In genomic region chr6:42043787-42044475, GRCh38 we compare ENCODE assay signal across 8 cellular contexts. TPM values are rescaled to one million over a fixed set of nuclear protein-coding genes. Genes with fewer than 3 reads are reported as not detected.
A peak's percentile ranks its signal among the peaks of the same experiment; 100 is the strongest.
DNase-seq lines count a peak whose midpoint lies in the region; ATAC-seq, FAIRE-seq and TF ChIP-seq lines count a peak whose summit lies in the region.

No MANE protein-coding gene starts in this region.

- H3K36me3 ChIP-seq in HUES6 (ENCODE audit: control insufficient read depth, insufficient read depth, low read length) (no peaks in the 10 kb centered on the region), NT2/D1 (ENCODE audit: insufficient read depth, insufficient read length, low read length) (no peaks in the 10 kb centered on the region), H1 (ENCODE audit: control insufficient read depth in 2 of 4, insufficient read depth in 4 of 4, low read length in 3 of 4) (no peaks in the 10 kb centered on the region), mucosa of descending colon (ENCODE audit: low read depth) (no peaks in the 10 kb centered on the region)

- no peaks in the 10 kb centered on the region for H3K79me1 ChIP-seq in H1 (ENCODE audit: low read depth, low read length)

- H2BK120ac ChIP-seq in H1 (replicated peaks; ENCODE audit: low read depth, low read length): no peak overlapping the region

- TF ChIP-seq CTCF in H1 (IDR thresholded peaks at IDR 0.05; ENCODE audit: control extremely low read depth in 1 of 3, insufficient read depth in 1 of 3, low read depth in 1 of 3, low read length in 3 of 3) (peak in 2 of 3 experiments; percentile 97 to 98; a peak in 3 of 4 replicates), mucosa of descending colon (IDR thresholded peaks at IDR 0.05) (peak; percentile 89)

- no peak overlapping the region for H2BK20ac ChIP-seq in H1 (ENCODE audit: low read length)

- TF ChIP-seq POLR2A in H1 (IDR thresholded peaks at IDR 0.05; ENCODE audit: control extremely low read depth in 1 of 2, low read depth in 2 of 2, low read length in 2 of 2): no peak

- peak; percentile 71 for FAIRE-seq in H1 (lab: Jason Lieb, UNC)

- peak; percentile 89 for DNase-seq in AG08396 (ENCODE audit: low spot score)
- peak; percentile 57 for DNase-seq in NT2/D1 (ENCODE audit: low read depth, low spot score)
- peak; percentile 95 for DNase-seq in activated CD8-positive, alpha-beta memory T cell treated with anti-CD3 and anti-CD28 coated beads, Interleukin-2, amount 10 ng/mL, durations not matched to agents 7 days and 5 days
- DNase-seq in H1 (ENCODE audit: low read depth in 1 of 2, low spot score in 2 of 2): peak; percentile 66 to 98
- DNase-seq in mucosa of descending colon: peak; percentile 87 to 94 (median 91)
- DNase-seq in stimulated activated CD8-positive, alpha-beta memory T cell treated with anti-CD3 and anti-CD28 coated beads, Interleukin-4, amount 100 ng/mL, for 1 hour (ENCODE audit: low read depth in 2 of 2, low spot score in 1 of 2): peak; percentile 87 to 91

- peaks cover 8% of the 10 kb centered on the region for H3K23me2 ChIP-seq in H1 (ENCODE audit: low read depth, low read length)

- H3K9me3 Mint-ChIP-seq in activated CD8-positive, alpha-beta memory T cell treated with anti-CD3 and anti-CD28 coated beads, Interleukin-2, amount 10 ng/mL, durations not matched to agents 7 days and 5 days (ENCODE audit: low read depth): no peaks in the 10 kb centered on the region

- H3K4me3 ChIP-seq in HUES6 (ENCODE audit: low read depth, low read length): 0 out of 2 replicates have a peak overlapping the region, but pooled peaks have one; percentile 9
- H3K4me3 ChIP-seq in NT2/D1 (ENCODE audit: insufficient read length, low read depth): no peak overlapping the region
- no peak overlapping the region for H3K4me3 ChIP-seq in H1 (ENCODE audit: extremely low read depth in 1 of 4, insufficient read depth in 2 of 4, low read depth in 3 of 4, low read length in 4 of 4)
- no peak overlapping the region for H3K4me3 ChIP-seq in mucosa of descending colon

- H3K27ac Mint-ChIP-seq in activated CD8-positive, alpha-beta memory T cell treated with anti-CD3 and anti-CD28 coated beads, Interleukin-2, amount 10 ng/mL, durations not matched to agents 7 days and 5 days: peak overlapping the region; percentile 95

- peaks cover 66% of the 10 kb centered on the region for H3K27me3 ChIP-seq in HUES6 (ENCODE audit: control insufficient read depth, insufficient read depth, low read length)
- H3K27me3 ChIP-seq in NT2/D1 (ENCODE audit: insufficient read depth, insufficient read length): peaks cover 51% of the 10 kb centered on the region
- H3K27me3 ChIP-seq in H1 (replicated peaks in 1 of 4; ENCODE audit: control insufficient read depth in 3 of 4, extremely low read depth in 1 of 4, insufficient read depth in 3 of 4, low read length in 3 of 4): peaks cover 34 to 60% (median 51%) of the 10 kb centered on the region in 4 experiments

- H3K4me1 ChIP-seq in HUES6 (ENCODE audit: control insufficient read depth, insufficient read depth, low read length): peaks cover 44% of the 10 kb centered on the region
- H3K4me1 ChIP-seq in NT2/D1 (ENCODE audit: insufficient read depth, insufficient read length): peaks cover 12% of the 10 kb centered on the region
- H3K4me1 ChIP-seq in H1 (replicated peaks in 1 of 4; ENCODE audit: control insufficient read depth in 3 of 4, insufficient read depth in 4 of 4, low read length in 3 of 4): peaks cover 9 to 23% (median 13%) of the 10 kb centered on the region in 4 experiments
- peaks cover 32% of the 10 kb centered on the region for H3K4me1 ChIP-seq in mucosa of descending colon (ENCODE audit: low read depth)

- H4K8ac ChIP-seq in H1 (ENCODE audit: extremely low read depth, insufficient read depth, low read length): peak overlapping the region; percentile 79; the same call in 1 of the 2 replicates

- no peak overlapping the region for H4K5ac ChIP-seq in H1 (ENCODE audit: insufficient read length, low read depth, low read length)

- H2AK5ac ChIP-seq in H1 (ENCODE audit: low read depth, low read length): no peak overlapping the region

- H2BK5ac ChIP-seq in H1 (ENCODE audit: low read depth, low read length): no peak overlapping the region

- H3K4ac ChIP-seq in H1 (replicated peaks; ENCODE audit: insufficient read length, low read depth, low read length): no peak overlapping the region

- peak; percentile 100 for TF ChIP-seq RAD21 in H1 (IDR thresholded peaks at IDR 0.05 in 1 of 2, conservative IDR thresholded peaks at IDR 0.05 in 1 of 2; ENCODE audit: low read depth in 2 of 2, low read length in 2 of 2)

- peaks cover 89% of the 10 kb centered on the region for H3K4me1 Mint-ChIP-seq in activated CD8-positive, alpha-beta memory T cell treated with anti-CD3 and anti-CD28 coated beads, Interleukin-2, amount 10 ng/mL, durations not matched to agents 7 days and 5 days

- H2AFZ ChIP-seq in H1 (ENCODE audit: low read length): no peak overlapping the region

- intact Hi-C loops in mucosa of descending colon (cut with DNase I, micrococcal nuclease): loop anchor here (5.0 to 10.0 kb wide), 3 partner anchors 99 to 259 kb away; partner anchors contain the start of genes CCND3 (in 2 of the 2), PRICKLE4 (in 1 of the 2) and TOMM6 (in 1 of the 2)

- H3K27me3 Mint-ChIP-seq in activated CD8-positive, alpha-beta memory T cell treated with anti-CD3 and anti-CD28 coated beads, Interleukin-2, amount 10 ng/mL, durations not matched to agents 7 days and 5 days: no peaks in the 10 kb centered on the region

- H3K36me3 Mint-ChIP-seq in activated CD8-positive, alpha-beta memory T cell treated with anti-CD3 and anti-CD28 coated beads, Interleukin-2, amount 10 ng/mL, durations not matched to agents 7 days and 5 days: peaks cover 5% of the 10 kb centered on the region

- WGBS in H1 (ENCODE audit: extremely low coverage in 1 of 2, insufficient coverage in 1 of 2, insufficient read length in 1 of 2, insufficient replicate concordance in 2 of 2, low coverage in 1 of 2, low lambda C conversion rate in 2 of 2, missing lambda C conversion rate in 1 of 2), 2 experiments: 48% methylated on average over 21 of the region's 21 CpGs; no CpG with 5 or more reads in 1 of the 2 experiments

- CTCF ChIA-PET in activated CD8-positive, alpha-beta memory T cell treated with anti-CD3 and anti-CD28 coated beads, Interleukin-2, amount 10 ng/mL, durations not matched to agents 7 days and 5 days (lab: Charles Lee): interaction anchor here (0.6 to 17.3 kb wide), 40 partner anchors 8 to 504 kb away, joined by 3 to 420 read pairs (median 7); partner anchors contain the start of genes BYSL, CCND3, FRS3 and MED20
- CTCF ChIA-PET in H1 (lab: Charles Lee; ENCODE audit: partially characterized antibody): interaction anchor here (0.6 to 11.7 kb wide), 62 partner anchors 8 to 765 kb away, joined by 3 to 219 read pairs (median 5); partner anchors contain the start of genes BYSL, CCND3, MED20 and TOMM6

- peak; percentile 49 for ATAC-seq in GM19025 (IDR thresholded peaks at IDR 0.05; ENCODE audit: low read depth, unreplicated experiment)
- peak; percentile 60 for ATAC-seq in activated CD8-positive, alpha-beta memory T cell treated with anti-CD3 and anti-CD28 coated beads, Interleukin-2, amount 10 ng/mL, durations not matched to agents 7 days and 5 days
- ATAC-seq in mucosa of descending colon: peak; percentile 69

- H2BK12ac ChIP-seq in H1 (ENCODE audit: low read depth, low read length): no peak overlapping the region

- H3K9ac ChIP-seq in HUES6 (ENCODE audit: low read length) (no peak overlapping the region), NT2/D1 (ENCODE audit: insufficient read length, low read depth) (no peak overlapping the region), H1 (replicated peaks in 1 of 4; ENCODE audit: extremely low read depth in 1 of 4, low read depth in 3 of 4, low read length in 3 of 4) (no peak overlapping the region)

- H3K56ac ChIP-seq in H1 (replicated peaks; ENCODE audit: insufficient read length, low read depth, low read length): no peak overlapping the region

- 0 out of 2 replicates have a peak overlapping the region, but pooled peaks have one; percentile 78 for H3K18ac ChIP-seq in H1 (ENCODE audit: extremely low read depth, low read length)

- H3K4me3 Mint-ChIP-seq in activated CD8-positive, alpha-beta memory T cell treated with anti-CD3 and anti-CD28 coated beads, Interleukin-2, amount 10 ng/mL, durations not matched to agents 7 days and 5 days: peak overlapping the region; percentile 61

- H4K20me1 ChIP-seq in H1 (replicated peaks in 1 of 2; ENCODE audit: control insufficient read depth in 1 of 2, insufficient read depth in 2 of 2, low read length in 2 of 2): peaks cover 2 to 13% of the 10 kb centered on the region in 2 experiments

- POLR2A ChIA-PET in H1 (lab: Charles Lee; ENCODE audit: partially characterized antibody): interaction anchor here (0.6 to 15.0 kb wide), 4 partner anchors 107 to 256 kb away, joined by 3 to 157 read pairs (median 5); partner anchors contain the start of genes BYSL, CCND3 and MED20

- H3K23ac ChIP-seq in H1 (ENCODE audit: insufficient read length): no peak overlapping the region

- H3K27ac ChIP-seq in HUES6 (ENCODE audit: low read depth, low read length) (no peak overlapping the region), H1 (ENCODE audit: low read depth, low read length) (no peak overlapping the region)

- no peak overlapping the region for H3K14ac ChIP-seq in H1 (ENCODE audit: insufficient read length)

- H2BK15ac ChIP-seq in H1 (ENCODE audit: low read length): no peak overlapping the region

- H3K79me2 ChIP-seq in H1 (ENCODE audit: control insufficient read depth in 1 of 2, insufficient read depth in 2 of 2, low read length in 2 of 2): no peaks in the 10 kb centered on the region

- H4K91ac ChIP-seq in H1 (replicated peaks; ENCODE audit: insufficient read length, low read length): no peak overlapping the region

- no peaks in the 10 kb centered on the region for H3K9me3 ChIP-seq in HUES6 (ENCODE audit: control insufficient read depth, insufficient read depth, low read depth, low read length)
- H3K9me3 ChIP-seq in NT2/D1 (ENCODE audit: insufficient read depth, low read length): no peaks in the 10 kb centered on the region
- no peaks in the 10 kb centered on the region for H3K9me3 ChIP-seq in H1 (ENCODE audit: insufficient read depth in 2 of 2, low read depth in 1 of 2, low read length in 1 of 2)
- no peaks in the 10 kb centered on the region for H3K9me3 ChIP-seq in mucosa of descending colon

- peak overlapping the region in 1 of 2 experiments; percentile 38; a peak in 1 of 4 replicates for H3K4me2 ChIP-seq in H1 (ENCODE audit: insufficient read depth in 1 of 2, low read depth in 2 of 2, low read length in 2 of 2)

- TF ChIP-seq EP300 in H1 (IDR thresholded peaks at IDR 0.05; ENCODE audit: borderline replicate concordance in 1 of 2, low read depth in 2 of 2, low read length in 2 of 2): no peak

RNA-seq across cellular contexts. Expression of gene TAF8, which starts 6.4 kb away (rescaled TPM):
- 10 to 100 TPM; 50.9 to 53.2 TPM for total RNA-seq in activated CD8-positive, alpha-beta memory T cell treated with anti-CD3 and anti-CD28 coated beads, Interleukin-2, amount 10 ng/mL, durations not matched to agents 7 days and 5 days
- 32.7 and 34.0 TPM in 2 replicates for total RNA-seq in H1 (2021; fragmentation: NEBNext Ultra II Directional; extraction: Animal tissue kit (Norgen Biotek cat#: 25700))
- polyA plus RNA-seq in H1 (2011; rRNA removed): 32.2 and 36.6 TPM in 2 replicates
- 34.4 TPM for polyA plus RNA-seq in H1 (2011; cell fraction: cytosol; rRNA removed)
- polyA plus RNA-seq in H1 (2011; cell fraction: nucleus; rRNA removed): 28.5 TPM
- polyA plus RNA-seq in H1 (2012, experiment 1 of 2): 19.8 to 23.7 TPM (median 21.9 TPM) in 4 replicates
- polyA plus RNA-seq in H1 (2012, experiment 2 of 2): 11.4 TPM
- polyA plus RNA-seq in H1 (2013, experiment 1 of 2): 19.7 TPM
- 21.2 TPM for polyA plus RNA-seq in H1 (2013, experiment 2 of 2)
- 53.9 and 78.5 TPM in 2 replicates for polyA minus RNA-seq in H1 (2011; rRNA and poly(A)+ RNA removed)
- polyA minus RNA-seq in H1 (2011; cell fraction: cytosol; rRNA and poly(A)+ RNA removed): 23.5 TPM
- 35.5 TPM for polyA minus RNA-seq in H1 (2011; cell fraction: nucleus; rRNA and poly(A)+ RNA removed)
- total RNA-seq in mucosa of descending colon: 10 to 100 TPM; 22.1 to 35.2 (median 25.0) TPM
